Comparison of ENCODE assay signal across 8 cellular contexts in the genomic region with DNA sequence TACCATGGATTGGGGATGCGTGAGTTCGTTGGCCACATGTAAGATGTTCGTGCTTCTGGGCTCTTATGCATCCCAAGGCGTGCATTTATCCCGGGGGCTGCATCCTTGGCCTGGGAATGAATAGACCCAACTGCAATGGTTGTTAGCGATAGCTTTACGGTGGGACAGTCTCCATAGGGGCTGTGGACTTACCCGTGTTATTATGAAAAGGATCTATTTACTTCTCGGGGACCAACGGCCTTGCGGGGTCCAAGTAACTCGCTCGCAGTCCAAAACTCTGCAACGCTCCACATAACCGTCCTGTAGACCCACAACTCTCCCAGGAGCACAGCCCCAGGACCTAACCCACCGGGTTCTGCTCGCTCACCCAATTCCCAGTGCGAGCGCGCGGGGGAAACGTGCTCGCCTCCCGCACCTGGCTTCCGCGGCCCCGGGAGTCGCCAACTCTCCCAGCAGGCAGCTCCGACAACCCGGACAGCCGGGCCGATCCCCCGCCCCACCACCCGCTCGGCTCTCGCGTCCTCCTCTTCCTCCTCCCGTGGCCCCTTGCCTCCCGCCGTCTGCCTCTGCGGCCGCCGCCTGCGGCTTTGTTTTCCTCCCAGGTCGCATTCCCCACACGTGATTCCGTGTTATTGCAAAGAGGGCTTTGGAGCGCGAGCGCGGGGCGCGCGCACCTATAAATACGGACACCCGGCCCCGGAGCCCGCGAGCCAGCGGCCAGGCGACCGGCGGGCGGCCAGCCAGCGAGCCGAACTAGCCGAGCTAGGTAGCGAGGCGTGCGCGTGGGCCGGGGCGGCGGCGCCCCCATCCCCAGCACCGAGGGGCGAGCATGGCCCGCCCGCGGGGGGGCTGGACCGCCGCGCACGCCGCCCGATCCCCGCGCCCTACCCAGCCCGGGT. TPM values are rescaled to one million over a fixed set of nuclear protein-coding genes. Genes with fewer than 3 reads are reported as not detected.
DNase-seq lines count a peak whose midpoint lies in the region; ATAC-seq and TF ChIP-seq lines count a peak whose summit lies in the region.

A gene with protein sequence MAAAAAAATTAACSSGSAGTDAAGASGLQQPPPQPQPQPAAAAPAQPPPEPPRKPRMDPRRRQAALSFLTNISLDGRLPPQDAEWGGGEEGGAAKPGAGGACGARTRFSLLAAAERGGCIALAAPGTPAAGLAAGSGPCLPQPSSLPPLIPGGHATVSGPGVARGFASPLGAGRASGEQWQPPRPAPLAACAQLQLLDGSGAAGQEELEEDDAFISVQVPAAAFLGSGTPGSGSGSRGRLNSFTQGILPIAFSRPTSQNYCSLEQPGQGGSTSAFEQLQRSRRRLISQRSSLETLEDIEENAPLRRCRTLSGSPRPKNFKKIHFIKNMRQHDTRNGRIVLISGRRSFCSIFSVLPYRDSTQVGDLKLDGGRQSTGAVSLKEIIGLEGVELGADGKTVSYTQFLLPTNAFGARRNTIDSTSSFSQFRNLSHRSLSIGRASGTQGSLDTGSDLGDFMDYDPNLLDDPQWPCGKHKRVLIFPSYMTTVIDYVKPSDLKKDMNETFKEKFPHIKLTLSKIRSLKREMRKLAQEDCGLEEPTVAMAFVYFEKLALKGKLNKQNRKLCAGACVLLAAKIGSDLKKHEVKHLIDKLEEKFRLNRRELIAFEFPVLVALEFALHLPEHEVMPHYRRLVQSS (plus strand): TSS at position 706 of the 899 bp plus-strand sequence. CDS start 278 bp downstream, outside the sequence.

- ATAC-seq in HG03354 (IDR thresholded peaks at IDR 0.05; ENCODE audit: poor library complexity, severe bottlenecking, unreplicated experiment) (peak; percentile 31), body of pancreas (peak; percentile 59), sciatic nerve (peak; percentile 8)

- TF ChIP-seq POLR2A in body of pancreas (IDR thresholded peaks at IDR 0.05) = peak; percentile 36 to 67 (median 62)

- no peaks in the 10 kb centered on the region for H3K36me3 ChIP-seq in body of pancreas (replicated peaks in 1 of 2; ENCODE audit: insufficient read depth in 1 of 2, low read depth in 2 of 2)

- H3K9me3 ChIP-seq in body of pancreas (no peaks in the 10 kb centered on the region), iPS-18c (ENCODE audit: control insufficient read depth, insufficient read depth, low read length) (no peaks in the 10 kb centered on the region)

- peak within 1 kb of the TSS; percentile 59 to 83 (median 72) for H3K27ac ChIP-seq in body of pancreas

- 3 to 15% methylated on average over 18 to 88 of the region's 89 CpGs for WGBS in body of pancreas, 2 donors

- intact Hi-C loops in body of pancreas (cut with DNase I) = loop anchor here (10.0 kb wide), 1 partner anchor 280 kb away; no protein-coding TSS in a partner anchor
- intact Hi-C loops in sciatic nerve (cut with DNase I) = loop anchor here (10.0 kb wide), 2 partner anchors 100 to 240 kb away; no protein-coding TSS in a partner anchor

- in situ Hi-C loops in ACHN (cut with HindIII; ENCODE audit: low pct_ligation_motif_present, low pct_unique_long_range_greater_than_20kb, low sequenced_read_pairs) = no loop called here
- in situ Hi-C loops in GM13977 (cut with MboI; ENCODE audit: low pct_unique_long_range_greater_than_20kb, low sequenced_read_pairs, unreplicated experiment) = loop anchor here (10.0 kb wide), 2 partner anchors 120 to 220 kb away; no protein-coding TSS in a partner anchor

- H3K4me3 ChIP-seq in body of pancreas (peak within 1 kb of the TSS in 1 of 2 donors; percentile 56), iPS-18c (ENCODE audit: insufficient read depth, low read depth, low read length) (peak within 1 kb of the TSS; percentile 84)

- DNase-seq in ACHN (peak; percentile 55), GM13977 (ENCODE audit: low spot score) (peak; percentile 74), SHP77 (lab: John Stamatoyannopoulos, UW) (peak; percentile 39 to 68), body of pancreas (peak; percentile 70 to 81 (median 71)), sciatic nerve (ENCODE audit: low spot score) (peak; percentile 78), AML-193 (lab: John Stamatoyannopoulos, UW) (no peak)

- TF ChIP-seq CTCF in GM13977 (IDR thresholded peaks at IDR 0.05; ENCODE audit: extremely low read depth, insufficient read depth, missing control alignments) = no peak
- peak in 1 of 7 experiments; percentile 9 for TF ChIP-seq CTCF in body of pancreas (IDR thresholded peaks at IDR 0.05)

- H3K27me3 ChIP-seq in body of pancreas = no peaks in the 10 kb centered on the region

- peaks cover 36% of the 10 kb centered on the region for H3K4me1 ChIP-seq in body of pancreas

RNA-seq across cellular contexts. Expression of the gene that starts here (rescaled TPM):
- 10 to 100 TPM in 1 of 2 donors, 1 to 10 TPM in 1; 4.2 to 11.9 TPM for total RNA-seq in body of pancreas
- 18.5 TPM for total RNA-seq in sciatic nerve

Comparison
In these comparisons a context has a peak if more than half of its experiments do, and no peak if none do; other contexts are left out.
1. DNase-seq: peak in ACHN (single experiment), GM13977 (single experiment), SHP77 (2 of 2), body of pancreas (4 of 4) and sciatic nerve (single experiment); none in AML-193 (0 of 2).
2. ATAC-seq: peak in every context shown above with its lines; median percentile 59 in body of pancreas; 31 in HG03354; 8 in sciatic nerve.